21 cellular contexts compared by ENCODE assay signal in the genomic region with DNA sequence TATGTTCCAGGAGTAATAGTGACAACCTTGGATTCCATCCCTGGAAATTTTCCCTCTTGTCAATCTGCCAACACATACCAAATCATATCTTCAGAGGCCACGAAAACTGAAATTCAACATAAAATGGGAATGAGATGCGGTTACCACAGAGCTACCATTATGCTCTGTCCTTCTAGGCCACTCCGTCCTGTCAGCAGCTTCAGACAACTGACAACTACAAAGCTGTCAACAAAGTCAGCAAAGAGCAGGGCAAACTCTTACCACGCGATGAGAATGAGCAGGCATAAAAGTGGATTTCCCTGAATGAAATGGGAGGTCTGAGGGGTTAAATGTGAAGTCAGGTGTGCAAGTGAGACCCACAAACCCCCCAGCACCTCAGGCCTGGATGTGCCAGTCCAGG.
DNase-seq lines count a peak whose midpoint lies in the region; ATAC-seq, FAIRE-seq and TF ChIP-seq lines count a peak whose summit lies in the region.
"Had no signal": no experiment of that assay in that cellular context is flagged by ENCODE, and none has a peak within 500 bp of the region (broad histone marks: within the 10 kb centered on the region; RNA-seq: fewer than 3 reads in every experiment).

No MANE protein-coding gene starts in this region.

- H3K27me3 ChIP-seq in astrocyte (ENCODE audit: insufficient read depth, low read length) (no peaks in the 10 kb centered on the region), left ventricle myocardium inferior (ENCODE audit: low read depth) (peaks cover under 1% of the 10 kb centered on the region), tibial artery (no peaks in the 10 kb centered on the region)
- H3K27me3 ChIP-seq: SJCRH30 had no signal

- H3K4me1 Mint-ChIP-seq in HFFc6 (ENCODE audit: low read depth) (peaks cover 53% of the 10 kb centered on the region), astrocyte (ENCODE audit: low read depth, unreplicated experiment) (no peaks in the 10 kb centered on the region)
- H3K4me1 Mint-ChIP-seq: CD8-positive, alpha-beta memory T cell; H9 had no signal

- intact Hi-C loops in left ventricle myocardium inferior (cut with micrococcal nuclease), result no loop called here
- intact Hi-C loops in tibial artery (cut with DNase I; ENCODE audit: low total_unique reads), result no loop called here

- DNase-seq in HFFc6, result no peak
- no peak for DNase-seq in astrocyte (ENCODE audit: low read depth)
- DNase-seq in left ventricle myocardium inferior, result peak; percentile 19
- no peak for DNase-seq in tibial artery
- DNase-seq in activated effector memory CD4-positive, alpha-beta T cell treated with Interleukin-2 at 50 U/mL for 16 hours, result no peak
- no peak for DNase-seq in stimulated activated naive CD4-positive, alpha-beta T cell treated with Interleukin-2 at 50 U/mL for 16 hours (lab: John Stamatoyannopoulos, UW)
- DNase-seq: ACHN; C1 segment of cervical spinal cord; CD8-positive, alpha-beta memory T cell; DMS79; H9; NCI-H1417; NCI-H187; NCI-H2107; NCI-H226; NCI-H524; NCI-H82; PC-3; RPMI8226; SJCRH30 had no signal

- H3K4me1 ChIP-seq in astrocyte (ENCODE audit: insufficient read depth, low read length) (peaks cover 11% of the 10 kb centered on the region), left ventricle myocardium inferior (peaks cover 24% of the 10 kb centered on the region), tibial artery (peaks cover 0 to 62% (median 36%) of the 10 kb centered on the region in 4 donors)
- H3K4me1 ChIP-seq: SJCRH30 had no signal

- H3K9me3 Mint-ChIP-seq in HFFc6 (no peaks in the 10 kb centered on the region), astrocyte (ENCODE audit: unreplicated experiment) (peaks cover 3% of the 10 kb centered on the region)
- H3K9me3 Mint-ChIP-seq: H9 had no signal

- H4K20me1 ChIP-seq in astrocyte (ENCODE audit: insufficient read depth, low read length), result no peaks in the 10 kb centered on the region

- no peak overlapping the region for H3K4me3 ChIP-seq in astrocyte (ENCODE audit: insufficient read depth, low read depth, low read length)
- H3K4me3 ChIP-seq in left ventricle myocardium inferior, result no peak overlapping the region
- no peak overlapping the region for H3K4me3 ChIP-seq in tibial artery
- H3K4me3 ChIP-seq: SJCRH30 had no signal

- no peaks in the 10 kb centered on the region for H3K9me3 ChIP-seq in astrocyte (ENCODE audit: insufficient read depth, low read depth, low read length)
- no peaks in the 10 kb centered on the region for H3K9me3 ChIP-seq in left ventricle myocardium inferior (replicated peaks)
- no peaks in the 10 kb centered on the region for H3K9me3 ChIP-seq in tibial artery
- H3K9me3 ChIP-seq: SJCRH30 had no signal

- FAIRE-seq in astrocyte (lab: Jason Lieb, UNC), result no peak

- no peaks in the 10 kb centered on the region for H3K36me3 ChIP-seq in astrocyte (ENCODE audit: insufficient read depth, low read length)
- no peaks in the 10 kb centered on the region for H3K36me3 ChIP-seq in left ventricle myocardium inferior
- no peaks in the 10 kb centered on the region for H3K36me3 ChIP-seq in tibial artery
- H3K36me3 ChIP-seq: SJCRH30 had no signal

- H3K27me3 Mint-ChIP-seq in HFFc6 (ENCODE audit: insufficient read depth) (peaks cover 2% of the 10 kb centered on the region), astrocyte (ENCODE audit: low read depth, unreplicated experiment) (peaks cover 4% of the 10 kb centered on the region)

- H3K79me2 ChIP-seq in astrocyte (ENCODE audit: insufficient read depth, low read length), result no peaks in the 10 kb centered on the region

- H3K4me2 ChIP-seq in astrocyte (ENCODE audit: low read length), result peak overlapping the region; percentile 37

- ATAC-seq in GM19467 (IDR thresholded peaks at IDR 0.05; ENCODE audit: unreplicated experiment), result no peak
- ATAC-seq: PC-3 had no signal

- peak overlapping the region; percentile 25 for H3K27ac ChIP-seq in astrocyte (ENCODE audit: low read depth, low read length)
- no peak overlapping the region for H3K27ac ChIP-seq in left ventricle myocardium inferior (replicated peaks)
- H3K27ac ChIP-seq in tibial artery, result peak overlapping the region; percentile 49 to 67
- H3K27ac ChIP-seq: SJCRH30 had no signal

- no peak overlapping the region for H3K9ac ChIP-seq in astrocyte (ENCODE audit: low read length)

- no peak overlapping the region for H2AFZ ChIP-seq in astrocyte (ENCODE audit: low read depth, low read length)

- H3K4me3 Mint-ChIP-seq in HFFc6, result peak overlapping the region; percentile 11; the same call in 1 of the 2 replicates
- H3K4me3 Mint-ChIP-seq in astrocyte (ENCODE audit: unreplicated experiment), result no peak overlapping the region
- H3K4me3 Mint-ChIP-seq: CD8-positive, alpha-beta memory T cell; H9 had no signal

- H3K36me3 Mint-ChIP-seq in HFFc6 (ENCODE audit: low read depth), result no peaks in the 10 kb centered on the region
- H3K36me3 Mint-ChIP-seq in astrocyte (ENCODE audit: low read depth, unreplicated experiment), result no peaks in the 10 kb centered on the region
- H3K36me3 Mint-ChIP-seq: CD8-positive, alpha-beta memory T cell had no signal

- no peak for TF ChIP-seq CTCF in HFFc6 (IDR thresholded peaks at IDR 0.05)
- TF ChIP-seq CTCF in astrocyte (IDR thresholded peaks at IDR 0.05; ENCODE audit: insufficient read depth, low read depth, low read length), result no peak
- no peak for TF ChIP-seq CTCF in left ventricle myocardium inferior (IDR thresholded peaks at IDR 0.05; ENCODE audit: borderline replicate concordance)
- TF ChIP-seq CTCF in tibial artery (IDR thresholded peaks at IDR 0.05), result no peak

- H3K27ac Mint-ChIP-seq in HFFc6, result peak overlapping the region; percentile 79
- H3K27ac Mint-ChIP-seq in astrocyte (ENCODE audit: unreplicated experiment), result peak overlapping the region; percentile 42
- H3K27ac Mint-ChIP-seq: H9 had no signal
